ENCODE assay signal across 11 cellular contexts in the genomic region with DNA sequence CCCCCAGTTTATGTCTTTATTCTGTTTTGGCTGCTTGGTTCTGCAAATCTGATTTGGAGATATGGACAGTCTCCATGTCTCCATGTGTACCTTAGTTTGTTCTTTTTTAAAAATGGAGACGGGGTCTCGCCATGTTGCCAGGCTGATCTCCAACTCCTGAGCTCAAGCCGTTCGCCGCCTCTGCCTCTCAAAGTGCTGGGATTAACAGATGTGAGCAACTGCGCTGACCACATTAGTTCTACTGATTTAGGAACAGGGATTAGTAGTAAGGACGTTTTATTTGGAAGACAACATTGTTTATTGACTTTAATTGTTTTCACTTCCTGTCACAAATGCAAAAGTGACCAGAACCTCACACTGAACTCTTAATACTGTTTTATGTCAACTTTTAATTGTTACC.
"Had no signal": no experiment of that assay in that cellular context is flagged by ENCODE, and none has a peak within 500 bp of the region (broad histone marks: within the 10 kb centered on the region; RNA-seq: fewer than 3 reads in every experiment).

No MANE protein-coding gene starts in this region.

- H3K27ac ChIP-seq: cardiac muscle cell, gastroesophageal sphincter, right atrium auricular region had no signal

- H3K27ac Mint-ChIP-seq: stimulated activated memory B cell treated with anti-CD40 and anti-IgM and Interleukin-4, amounts not matched to agents 10 μg/mL and 1 μg/mL and 100 μg/mL, for 72 hours had no signal

- H3K9me3 Mint-ChIP-seq: stimulated activated memory B cell treated with anti-CD40 and anti-IgM and Interleukin-4, amounts not matched to agents 10 μg/mL and 1 μg/mL and 100 μg/mL, for 72 hours had no signal

- H3K4me3 ChIP-seq: cardiac muscle cell, gastroesophageal sphincter, right atrium auricular region, smooth muscle cell had no signal

- DNase-seq: activated CD4-positive, alpha-beta T cell treated with anti-CD3 and anti-CD28 coated beads for 48 hours; activated gamma-delta T cell; left ventricle myocardium superior; mesenchymal stem cell; trophoblast cell had no signal

- ATAC-seq: gastroesophageal sphincter; left ventricle myocardium superior; SK-N-SH treated with all-trans-retinoic acid at 6 μM for 48 hours; stimulated activated memory B cell treated with anti-CD40 and anti-IgM and Interleukin-4, amounts not matched to agents 10 μg/mL and 1 μg/mL and 100 μg/mL, for 72 hours had no signal

- H3K27me3 Mint-ChIP-seq: stimulated activated memory B cell treated with anti-CD40 and anti-IgM and Interleukin-4, amounts not matched to agents 10 μg/mL and 1 μg/mL and 100 μg/mL, for 72 hours had no signal

- H3K9me3 ChIP-seq: gastroesophageal sphincter, right atrium auricular region had no signal

- H3K36me3 ChIP-seq: cardiac muscle cell, right atrium auricular region had no signal

- H3K27me3 ChIP-seq: cardiac muscle cell, gastroesophageal sphincter, right atrium auricular region had no signal

- H3K4me3 Mint-ChIP-seq: stimulated activated memory B cell treated with anti-CD40 and anti-IgM and Interleukin-4, amounts not matched to agents 10 μg/mL and 1 μg/mL and 100 μg/mL, for 72 hours had no signal

- H3K4me2 ChIP-seq: smooth muscle cell had no signal
